ENCODE assay signal across 10 cellular contexts in genomic region chr20:8932192-8933150, GRCh38.
DNase-seq lines count a peak whose midpoint lies in the region; ATAC-seq, FAIRE-seq and TF ChIP-seq lines count a peak whose summit lies in the region.
"Had no signal": no experiment of that assay in that cellular context is flagged by ENCODE, and none has a peak within 500 bp of the region (broad histone marks: within the 10 kb centered on the region; RNA-seq: fewer than 3 reads in every experiment).

No MANE protein-coding gene starts in this region.

- FAIRE-seq in A549 (lab: Jason Lieb, UNC) = peak; percentile 70

- no peak for TF ChIP-seq RAD21 in A549 (conservative IDR thresholded peaks at IDR 0.05 in 1 of 2, IDR thresholded peaks at IDR 0.05 in 1 of 2)

- POLR2A ChIA-PET in A549 (lab: Yijun Ruan, JAX) = no interaction called here

- no peak overlapping the region for H3K4me2 ChIP-seq in A549

- H3K4me1 ChIP-seq in A549 (no peaks in the 10 kb centered on the region), body of pancreas (no peaks in the 10 kb centered on the region)

- TF ChIP-seq POLR2A in A549 (IDR thresholded peaks at IDR 0.05; ENCODE audit: low read length) (no peak), body of pancreas (IDR thresholded peaks at IDR 0.05) (no peak)

- peak; percentile 15 to 42 for DNase-seq in A549 (ENCODE audit: low read depth in 1 of 2, low spot score in 1 of 2)
- DNase-seq in HFF-Myc (ENCODE audit: extremely low read depth, low read depth) = peak; percentile 67
- no peak for DNase-seq in body of pancreas
- DNase-seq in kidney tubule cell (ENCODE audit: low spot score) = peak; percentile 100
- no peak for DNase-seq in NCI-H748 treated with DMSO at 0.1 percent for 48 hours (lab: John Stamatoyannopoulos, UW)
- DNase-seq in activated CD4-positive, alpha-beta T cell treated with anti-CD3 and anti-CD28 coated beads for 4 hours = no peak
- DNase-seq in 8988T = no peak
- DNase-seq in T-helper 9 cell = no peak
- DNase-seq: NK-92 treated with Interleukin-12 subunit alpha and Interleukin-12 subunit beta, amount 100 ng/mL, for 24 hours had no signal

- no peak for TF ChIP-seq CTCF in A549 (IDR thresholded peaks at IDR 0.05)
- no peak for TF ChIP-seq CTCF in HFF-Myc (IDR thresholded peaks at IDR 0.05; ENCODE audit: low read depth, low read length, missing control alignments)
- no peak for TF ChIP-seq CTCF in body of pancreas (IDR thresholded peaks at IDR 0.05)

- CTCF ChIA-PET in A549 (lab: Yijun Ruan, JAX) = interaction anchor here (1.4 kb wide), 1 partner anchor 13 kb away, joined by 4 read pairs; no protein-coding TSS in a partner anchor

- no peaks in the 10 kb centered on the region for H3K9me3 ChIP-seq in A549
- H3K9me3 ChIP-seq in body of pancreas = no peaks in the 10 kb centered on the region

- H3K36me3 ChIP-seq in body of pancreas (replicated peaks in 1 of 2; ENCODE audit: insufficient read depth in 1 of 2, low read depth in 2 of 2) = no peaks in the 10 kb centered on the region

- intact Hi-C loops in body of pancreas (cut with DNase I) = no loop called here

- WGBS in A549 (ENCODE audit: missing lambda C conversion rate) = 41% methylated on average over 3 of the region's 3 CpGs
- WGBS in body of pancreas, 2 donors = 39 to 44% methylated on average over 3 of the region's 3 CpGs

- H3K27ac ChIP-seq in A549 (no peak overlapping the region), body of pancreas (no peak overlapping the region)

- ATAC-seq in A549 (peak; percentile 56 to 76; a peak in 5 of 6 replicates), body of pancreas (peak; percentile 12)
- ATAC-seq: left lobe of liver had no signal

- no peaks in the 10 kb centered on the region for H3K27me3 ChIP-seq in body of pancreas

- H3K4me3 ChIP-seq in A549 (no peak overlapping the region), HFF-Myc (replicated peaks; ENCODE audit: low read depth, low read length) (no peak overlapping the region), body of pancreas (no peak overlapping the region)

- no peak for TF ChIP-seq EP300 in A549 (IDR thresholded peaks at IDR 0.05)

TF ChIP-seq in A549, 52 proteins besides CTCF, POLR2A, EP300 and RAD21:
- no peak for TF ChIP-seq POLR2AphosphoS2 (conservative IDR thresholded peaks at IDR 0.05; ENCODE audit: low read length)
- no peak for TF ChIP-seq NPAS2 (CRISPR knock-in tag; IDR thresholded peaks at IDR 0.05; ENCODE audit: borderline replicate concordance)

Comparison
In these comparisons a context has a peak if more than half of its experiments do, and no peak if none do; other contexts are left out.
1. DNase-seq: peak in A549 (2 of 2), HFF-Myc (single experiment) and kidney tubule cell (single experiment); none in body of pancreas (0 of 4), NCI-H748 treated with DMSO at 0.1 percent for 48 hours (single experiment), activated CD4-positive, alpha-beta T cell treated with anti-CD3 and anti-CD28 coated beads for 4 hours (0 of 2), 8988T (single experiment) and T-helper 9 cell (single experiment).